In genomic region chr18:62768172-62768943, GRCh38 we compare ENCODE assay signal across 20 cellular contexts. TPM values are rescaled to one million over a fixed set of nuclear protein-coding genes. Genes with fewer than 3 reads are reported as not detected.
DNase-seq lines count a peak whose midpoint lies in the region; ATAC-seq and TF ChIP-seq lines count a peak whose summit lies in the region.
"Had no signal": no experiment of that assay in that cellular context is flagged by ENCODE, and none has a peak within 500 bp of the region (broad histone marks: within the 10 kb centered on the region; RNA-seq: fewer than 3 reads in every experiment).

No MANE protein-coding gene starts in this region.

- peaks cover 0 to 14% of the 10 kb centered on the region in 2 experiments; a peak in 3 of 4 replicates for H3K4me1 ChIP-seq in SK-N-SH (ENCODE audit: control insufficient read depth in 1 of 2, insufficient read depth in 2 of 2, low read depth in 1 of 2, low read length in 1 of 2)
- peaks cover 4% of the 10 kb centered on the region for H3K4me1 ChIP-seq in endodermal cell (ENCODE audit: control insufficient read depth, insufficient read depth, low read length)
- peaks cover 6% of the 10 kb centered on the region for H3K4me1 ChIP-seq in parathyroid adenoma
- H3K4me1 ChIP-seq: HAP-1, uterus had no signal

- TF ChIP-seq CTCF in SK-N-SH (IDR thresholded peaks at IDR 0.05): no peak
- TF ChIP-seq CTCF in endodermal cell (conservative IDR thresholded peaks at IDR 0.05): no peak
- TF ChIP-seq CTCF in parathyroid adenoma (IDR thresholded peaks at IDR 0.05): no peak
- TF ChIP-seq CTCF in progenitor cell of endocrine pancreas (IDR thresholded peaks at IDR 0.05; ENCODE audit: unreplicated experiment): no peak

- H3K4me3 ChIP-seq in SK-N-SH (ENCODE audit: low read depth in 2 of 2, low read length in 1 of 2) (no peak overlapping the region), endodermal cell (ENCODE audit: low read length) (no peak overlapping the region), parathyroid adenoma (ENCODE audit: low read depth, low read length) (no peak overlapping the region)
- H3K4me3 ChIP-seq: ascending aorta, HAP-1, uterus had no signal

- no peaks in the 10 kb centered on the region for H3K9me3 ChIP-seq in SK-N-SH
- no peaks in the 10 kb centered on the region for H3K9me3 ChIP-seq in endodermal cell (ENCODE audit: control insufficient read depth, low read length)
- H3K9me3 ChIP-seq in parathyroid adenoma (ENCODE audit: control insufficient read depth, low read length): no peaks in the 10 kb centered on the region
- H3K9me3 ChIP-seq: ascending aorta, HAP-1, uterus had no signal

- H3K27me3 Mint-ChIP-seq in endodermal cell (ENCODE audit: insufficient read depth): no peaks in the 10 kb centered on the region
- H3K27me3 Mint-ChIP-seq in progenitor cell of endocrine pancreas: no peaks in the 10 kb centered on the region
- H3K27me3 Mint-ChIP-seq: activated B cell treated with CpG ODN at 0.5 μM for 24 hours; stimulated activated naive B cell treated with anti-CD40 and anti-IgM and Interleukin-4, amounts not matched to agents 10 μg/mL and 1 μg/mL and 100 μg/mL, for 72 hours had no signal

- TF ChIP-seq EP300 in SK-N-SH (IDR thresholded peaks at IDR 0.05; ENCODE audit: borderline replicate concordance in 1 of 2, low read depth in 1 of 2, low read length in 1 of 2): no peak

- peaks cover 12% of the 10 kb centered on the region; the same call in 1 of the 2 replicates for H3K79me2 ChIP-seq in SK-N-SH (ENCODE audit: insufficient read depth)
- peaks cover 19% of the 10 kb centered on the region for H3K79me2 ChIP-seq in parathyroid adenoma

- H3K4me3 Mint-ChIP-seq in endodermal cell (no peak overlapping the region), progenitor cell of endocrine pancreas (ENCODE audit: low read depth) (no peak overlapping the region)
- H3K4me3 Mint-ChIP-seq: activated B cell treated with CpG ODN at 0.5 μM for 24 hours; stimulated activated naive B cell treated with anti-CD40 and anti-IgM and Interleukin-4, amounts not matched to agents 10 μg/mL and 1 μg/mL and 100 μg/mL, for 72 hours had no signal

- no peaks in the 10 kb centered on the region for H3K27me3 ChIP-seq in SK-N-SH (ENCODE audit: insufficient read depth)
- H3K27me3 ChIP-seq in endodermal cell (ENCODE audit: control insufficient read depth, insufficient read depth, low read length, poor library complexity, severe bottlenecking): no peaks in the 10 kb centered on the region
- H3K27me3 ChIP-seq in parathyroid adenoma (ENCODE audit: control insufficient read depth, insufficient read depth, low read length): no peaks in the 10 kb centered on the region
- H3K27me3 ChIP-seq: ascending aorta, uterus had no signal

- H3K27ac Mint-ChIP-seq in endodermal cell: peak overlapping the region; percentile 9
- no peak overlapping the region for H3K27ac Mint-ChIP-seq in progenitor cell of endocrine pancreas
- H3K27ac Mint-ChIP-seq: activated B cell treated with CpG ODN at 0.5 μM for 24 hours; stimulated activated naive B cell treated with anti-CD40 and anti-IgM and Interleukin-4, amounts not matched to agents 10 μg/mL and 1 μg/mL and 100 μg/mL, for 72 hours had no signal

- H3K36me3 ChIP-seq in SK-N-SH (replicated peaks in 1 of 2; ENCODE audit: control insufficient read depth in 1 of 2, insufficient read depth in 2 of 2, low read length in 1 of 2) (no peaks in the 10 kb centered on the region), endodermal cell (ENCODE audit: control insufficient read depth, insufficient read depth, low read length) (no peaks in the 10 kb centered on the region), parathyroid adenoma (ENCODE audit: control insufficient read depth, insufficient read depth, low read length) (no peaks in the 10 kb centered on the region)
- H3K36me3 ChIP-seq: ascending aorta, HAP-1, uterus had no signal

- H4K20me1 ChIP-seq in SK-N-SH (ENCODE audit: insufficient read depth): no peaks in the 10 kb centered on the region

- 0 out of 2 replicates have a peak overlapping the region, but pooled peaks have one; percentile 0 for H3K4me2 ChIP-seq in SK-N-SH
- H3K4me2 ChIP-seq in parathyroid adenoma (ENCODE audit: low read length): no peak overlapping the region

- CTCF ChIA-PET in SK-N-SH (lab: Yijun Ruan, JAX): interaction anchor here (0.7 kb wide), 1 partner anchor 333 kb away, joined by 3 read pairs; no protein-coding TSS in a partner anchor

- TF ChIP-seq RAD21 in SK-N-SH (IDR thresholded peaks at IDR 0.05; ENCODE audit: low read length): no peak

- H3K27ac ChIP-seq in SK-N-SH (ENCODE audit: low read depth in 2 of 2, low read length in 1 of 2) (peak overlapping the region; percentile 19 to 64; a peak in 3 of 4 replicates), endodermal cell (ENCODE audit: low read depth, low read length) (no peak overlapping the region), parathyroid adenoma (no peak overlapping the region)
- H3K27ac ChIP-seq: ascending aorta, C4-2B, uterus had no signal

- H2AFZ ChIP-seq in SK-N-SH (ENCODE audit: low read depth) (no peak overlapping the region), parathyroid adenoma (peak overlapping the region; percentile 13)

- H3K9me3 Mint-ChIP-seq in endodermal cell (no peaks in the 10 kb centered on the region), progenitor cell of endocrine pancreas (ENCODE audit: low read depth) (no peaks in the 10 kb centered on the region)
- H3K9me3 Mint-ChIP-seq: activated B cell treated with CpG ODN at 0.5 μM for 24 hours had no signal

- H3K36me3 Mint-ChIP-seq in endodermal cell (ENCODE audit: low read depth): peaks cover 2% of the 10 kb centered on the region
- H3K36me3 Mint-ChIP-seq in progenitor cell of endocrine pancreas (ENCODE audit: insufficient read depth): no peaks in the 10 kb centered on the region

- H3K4me1 Mint-ChIP-seq in endodermal cell: peaks cover 24% of the 10 kb centered on the region
- H3K4me1 Mint-ChIP-seq in progenitor cell of endocrine pancreas (ENCODE audit: low read depth): peaks cover 6% of the 10 kb centered on the region

- no peak for ATAC-seq in GM21390 (IDR thresholded peaks at IDR 0.05; ENCODE audit: unreplicated experiment)
- ATAC-seq: stimulated activated naive B cell treated with anti-CD40 and anti-IgM and Interleukin-4, amounts not matched to agents 10 μg/mL and 1 μg/mL and 100 μg/mL, for 72 hours had no signal

- 55% methylated on average over 4 of the region's 4 CpGs for WGBS in SK-N-SH (ENCODE audit: low lambda C conversion rate)
- WGBS in endodermal cell (ENCODE audit: insufficient coverage in 1 of 2, insufficient read length in 1 of 2), 2 experiments: 83 to 91% methylated on average over 1 to 3 of the region's 4 CpGs

- DNase-seq in NCI-H146 (lab: John Stamatoyannopoulos, UW) (peak; percentile 68), SK-N-SH (peak; percentile 33), endodermal cell (no peak), progenitor cell of endocrine pancreas (ENCODE audit: low spot score, unreplicated experiment) (no peak), NCI-H2107 treated with DMSO at 0.1 percent for 48 hours (lab: John Stamatoyannopoulos, UW; ENCODE audit: unreplicated experiment) (no peak)
- DNase-seq: activated B cell treated with CpG ODN at 0.5 μM for 24 hours; activated gamma-delta T cell treated with Interleukin-2 at 50 U/mL for 16 hours; DND-41; effector CD4-positive, alpha-beta T cell; MV-4-11; NCI-H2171 treated with DMSO at 0.1 percent for 48 hours; small intestine; stimulated activated naive B cell treated with anti-CD40 and anti-IgM and Interleukin-4, amounts not matched to agents 10 μg/mL and 1 μg/mL and 100 μg/mL, for 72 hours; SW 1271; uterus had no signal

- POLR2A ChIA-PET in SK-N-SH (lab: Yijun Ruan, JAX): no interaction called here

- H3K9me2 ChIP-seq in SK-N-SH: no peaks in the 10 kb centered on the region

- H3F3A ChIP-seq in SK-N-SH (replicated peaks; ENCODE audit: insufficient read depth): no peaks in the 10 kb centered on the region

- H3K9ac ChIP-seq in SK-N-SH (no peak overlapping the region), endodermal cell (ENCODE audit: extremely low read depth, low read length, poor library complexity, severe bottlenecking) (no peak overlapping the region), parathyroid adenoma (no peak overlapping the region)

TF ChIP-seq in SK-N-SH, 30 proteins besides CTCF, POLR2A, EP300 and RAD21:
- no peak for TF ChIP-seq POLR2AphosphoS5 (IDR thresholded peaks at IDR 0.05; ENCODE audit: low read depth, low read length)
- TF ChIP-seq RCOR1 (IDR thresholded peaks at IDR 0.05; ENCODE audit: low read length): no peak
- no peak for TF ChIP-seq MAX (IDR thresholded peaks at IDR 0.05; ENCODE audit: low read depth)
- TF ChIP-seq GABPA (IDR thresholded peaks at IDR 0.05; ENCODE audit: low read depth): no peak
- TF ChIP-seq ELF1 (IDR thresholded peaks at IDR 0.05): no peak
- no peak for TF ChIP-seq CHD2 (IDR thresholded peaks at IDR 0.05; ENCODE audit: low read length, partially characterized antibody)

RNA-seq across cellular contexts. Expression of gene PHLPP1, which starts 53.0 kb away (rescaled TPM):
- polyA plus RNA-seq in SK-N-SH (2012; rRNA removed): 4.0 and 4.6 TPM in 2 replicates
- polyA plus RNA-seq in SK-N-SH (2012; cell fraction: cytosol; rRNA removed): 3.1 and 4.0 TPM in 2 replicates
- 5.5 and 6.0 TPM in 2 replicates for polyA plus RNA-seq in SK-N-SH (2012; cell fraction: nucleus; rRNA removed)
- total RNA-seq in endodermal cell (10 to 100 TPM; 19.8 to 28.1 TPM), progenitor cell of endocrine pancreas (16.5 and 18.0 TPM in 2 replicates)
- 18.1 TPM for polyA plus RNA-seq in endodermal cell (2013, experiment 1 of 2)
- 16.0 TPM for polyA plus RNA-seq in endodermal cell (2013, experiment 2 of 2)

Comparison
In these comparisons a context has a peak if more than half of its experiments do, and no peak if none do; other contexts are left out.
1. DNase-seq: peak in NCI-H146 (single experiment) and SK-N-SH (single experiment); none in endodermal cell (single experiment), progenitor cell of endocrine pancreas (single experiment) and NCI-H2107 treated with DMSO at 0.1 percent for 48 hours (single experiment).
2. H3K27ac ChIP-seq: peak in SK-N-SH (2 of 2); none in endodermal cell (single experiment) and parathyroid adenoma (single experiment).